ENCODE assay signal across 28 cellular contexts in the genomic region with DNA sequence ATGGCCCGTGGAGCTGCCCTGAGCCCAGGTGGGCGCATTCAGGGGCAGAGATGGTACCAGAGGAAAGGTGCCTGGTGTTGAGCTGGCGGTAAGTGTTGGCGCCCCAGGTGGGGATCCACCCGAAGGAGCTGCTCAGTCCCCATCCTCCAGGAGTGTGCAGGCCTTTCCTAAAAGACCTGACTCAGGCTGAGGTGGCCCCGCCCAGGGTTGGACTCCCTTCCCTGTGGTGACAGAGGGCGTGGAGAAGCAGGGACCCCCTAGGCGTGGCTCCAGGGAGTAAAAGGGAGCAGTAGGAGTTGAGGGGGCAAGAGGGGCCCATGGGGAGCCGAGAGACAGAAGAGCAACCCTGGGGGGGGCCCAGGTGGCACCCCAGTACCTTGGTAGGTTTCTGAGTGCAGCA. TPM values are rescaled to one million over a fixed set of nuclear protein-coding genes. Genes with fewer than 3 reads are reported as not detected.
"Had no signal": no experiment of that assay in that cellular context is flagged by ENCODE, and none has a peak within 500 bp of the region (broad histone marks: within the 10 kb centered on the region; RNA-seq: fewer than 3 reads in every experiment).

No MANE protein-coding gene starts in this region.

- H3K27me3 ChIP-seq: body of pancreas, hepatocyte, thyroid gland, vagina had no signal

- H3K9me3 Mint-ChIP-seq: activated naive CD4-positive, alpha-beta T cell treated with anti-CD3 and anti-CD28 coated beads, Interleukin-2, amount 50 U/mL, for 24 hours; activated T-helper 1 cell treated with anti-CD3 and anti-CD28 coated beads, Interleukin-12 subunit alpha, Interleukin-12 subunit beta, Interleukin-2, Interleukin-4 antibody, amounts not matched to agents 30 ng/mL and 10 ng/mL and 1 ng/mL, durations not matched to agents 14 hours and 24 hours and 36 hours; dendritic cell treated with granulocyte-macrophage colony-stimulating factor and Interleukin-4, amounts not matched to agents 40 ng/mL and 50 ng/mL, for 4 days; immature natural killer cell; mesothelial cell of epicardium; naive thymus-derived CD8-positive, alpha-beta T cell; T-cell; T-helper 2 cell treated with Interferon-gamma antibody and Interleukin-4, amounts not matched to agents 5 μg/mL and 100 μg/mL, for 36 hours had no signal

- H3K4me1 ChIP-seq: thyroid gland, vagina had no signal

- H3K36me3 ChIP-seq: thyroid gland, vagina had no signal

- H3K9me3 ChIP-seq: body of pancreas, thyroid gland, vagina had no signal

- H3K27ac Mint-ChIP-seq: activated CD8-positive, alpha-beta T cell treated with anti-CD3 and anti-CD28 coated beads, Interleukin-2, amount 10 ng/mL, durations not matched to agents 7 days and 5 days; activated T-helper 1 cell treated with anti-CD3 and anti-CD28 coated beads, Interleukin-12 subunit alpha, Interleukin-12 subunit beta, Interleukin-2, Interleukin-4 antibody, amounts not matched to agents 30 ng/mL and 10 ng/mL and 1 ng/mL, durations not matched to agents 14 hours and 24 hours and 36 hours; dendritic cell treated with granulocyte-macrophage colony-stimulating factor and Interleukin-4, amounts not matched to agents 40 ng/mL and 50 ng/mL, for 4 days; mesothelial cell of epicardium; T-cell; T-helper 2 cell treated with Interferon-gamma antibody and Interleukin-4, amounts not matched to agents 5 μg/mL and 100 μg/mL, for 36 hours had no signal

- H3K4me3 ChIP-seq: body of pancreas, hepatocyte, thyroid gland, vagina had no signal

- H3K27me3 Mint-ChIP-seq: activated naive CD4-positive, alpha-beta T cell treated with anti-CD3 and anti-CD28 coated beads, Interleukin-2, amount 50 U/mL, for 24 hours; naive thymus-derived CD8-positive, alpha-beta T cell; T-cell had no signal

- H3K4me1 Mint-ChIP-seq: activated naive CD4-positive, alpha-beta T cell treated with anti-CD3 and anti-CD28 coated beads, Interleukin-2, amount 50 U/mL, for 24 hours; immature natural killer cell had no signal

- ATAC-seq: activated CD8-positive, alpha-beta T cell treated with anti-CD3 and anti-CD28 coated beads, Interleukin-2, amount 10 ng/mL, durations not matched to agents 7 days and 5 days; body of pancreas; left ventricle myocardium superior; naive thymus-derived CD8-positive, alpha-beta T cell; sciatic nerve; T-cell had no signal

- H3K4me3 Mint-ChIP-seq: activated CD8-positive, alpha-beta T cell treated with anti-CD3 and anti-CD28 coated beads, Interleukin-2, amount 10 ng/mL, durations not matched to agents 7 days and 5 days; activated naive CD4-positive, alpha-beta T cell treated with anti-CD3 and anti-CD28 coated beads, Interleukin-2, amount 50 U/mL, for 24 hours; activated T-helper 1 cell treated with anti-CD3 and anti-CD28 coated beads, Interleukin-12 subunit alpha, Interleukin-12 subunit beta, Interleukin-2, Interleukin-4 antibody, amounts not matched to agents 30 ng/mL and 10 ng/mL and 1 ng/mL, durations not matched to agents 14 hours and 24 hours and 36 hours; dendritic cell treated with granulocyte-macrophage colony-stimulating factor and Interleukin-4, amounts not matched to agents 40 ng/mL and 50 ng/mL, for 4 days; immature natural killer cell; mesothelial cell of epicardium; naive thymus-derived CD8-positive, alpha-beta T cell; T-cell; T-helper 2 cell treated with Interferon-gamma antibody and Interleukin-4, amounts not matched to agents 5 μg/mL and 100 μg/mL, for 36 hours had no signal

- H3K27ac ChIP-seq: body of pancreas, hepatocyte, thyroid gland, vagina, VCaP had no signal

- DNase-seq: activated CD4-positive, alpha-beta T cell treated with anti-CD3 and anti-CD28 coated beads, Interleukin-2, amount 50 U/mL, for 1 hour; activated CD4-positive, CD25-positive, alpha-beta regulatory T cell treated with anti-CD3 and anti-CD28 coated beads, Interleukin-2, amount 50 U/mL, for 72 hours; activated CD8-positive, alpha-beta T cell treated with anti-CD3 and anti-CD28 coated beads, Interleukin-2, amount 10 ng/mL, durations not matched to agents 7 days and 5 days; activated gamma-delta T cell treated with Interleukin-2 at 50 U/mL for 16 hours; anterior cingulate cortex; body of pancreas; effector CD4-positive, alpha-beta T cell; foreskin melanocyte; glutamatergic neuron; immature natural killer cell; kidney glomerular epithelial cell; left ventricle myocardium superior; mammary epithelial cell; naive thymus-derived CD8-positive, alpha-beta T cell; stimulated activated CD4-positive, alpha-beta T cell treated with anti-CD3 and anti-CD28 coated beads, Interleukin-4, amount 100 ng/mL, for 1 hour; stimulated activated naive CD4-positive, alpha-beta T cell treated with Interleukin-2 at 50 U/mL for 16 hours; substantia nigra; T-cell; thyroid gland had no signal

RNA-seq across cellular contexts. Expression of a gene that starts 2.4 kb away (rescaled TPM):
- total RNA-seq: activated CD8-positive, alpha-beta T cell treated with anti-CD3 and anti-CD28 coated beads, Interleukin-2, amount 10 ng/mL, durations not matched to agents 7 days and 5 days had no signal
- polyA plus RNA-seq: immature natural killer cell, mammary epithelial cell had no signal

RNA-seq across cellular contexts. Expression of a gene that starts 30.8 kb away (rescaled TPM):
- polyA plus RNA-seq: mammary epithelial cell had no signal
